In the genomic region with DNA sequence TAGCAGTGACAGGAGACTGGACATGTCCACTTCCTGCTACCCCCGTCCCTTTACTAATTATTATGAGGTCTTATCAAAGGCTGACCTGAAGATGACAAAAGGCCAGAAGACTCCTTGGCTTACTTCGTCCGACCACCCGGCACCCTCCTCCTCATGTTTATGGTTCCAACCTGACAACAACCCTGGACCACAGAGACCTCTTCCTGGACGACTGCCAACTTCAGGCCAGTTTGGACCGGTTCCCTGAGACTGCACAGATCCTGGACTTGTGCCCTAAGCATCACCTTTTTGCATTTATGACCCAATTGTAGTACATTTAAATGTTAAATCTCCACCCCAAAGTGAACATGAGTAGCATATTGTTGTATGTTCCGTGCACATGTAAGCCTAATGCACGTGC, we compare ENCODE assay signal across 7 cellular contexts.
"Had no signal": no experiment of that assay in that cellular context is flagged by ENCODE, and none has a peak within 500 bp of the region (broad histone marks: within the 10 kb centered on the region; RNA-seq: fewer than 3 reads in every experiment).

No MANE protein-coding gene starts in this region.

- H3K9me3 Mint-ChIP-seq: GM23338, H9 had no signal

- H3K4me3 Mint-ChIP-seq: GM23338, H9 had no signal

- DNase-seq: H9, HCEC 1CT, IMR-90, KG1 had no signal

- FAIRE-seq: H1, H54 had no signal

- H3K4me1 Mint-ChIP-seq: GM23338 had no signal

- H3K27ac Mint-ChIP-seq: GM23338, H9 had no signal
